10 cellular contexts compared by ENCODE assay signal in the genomic region with DNA sequence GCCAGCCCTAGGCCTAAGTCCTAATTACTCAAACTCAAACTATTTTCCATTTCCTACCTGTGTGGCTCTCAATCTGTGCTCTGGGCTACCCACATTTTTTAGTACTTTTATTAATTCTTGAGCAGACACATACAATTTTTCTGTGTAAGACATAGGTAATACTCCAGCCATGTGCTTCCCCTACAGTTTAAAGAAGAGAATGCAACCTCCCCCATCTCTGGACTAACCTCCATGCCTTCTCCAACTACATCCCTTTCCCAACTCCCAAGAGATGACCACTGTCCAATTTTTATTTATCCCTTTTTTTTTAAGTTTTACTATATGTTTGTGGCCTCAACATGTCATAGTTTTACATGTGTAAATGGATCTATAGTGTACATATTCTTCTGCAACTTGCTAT. TPM values are rescaled to one million over a fixed set of nuclear protein-coding genes. Genes with fewer than 3 reads are reported as not detected.
A peak's percentile ranks its signal among the peaks of the same experiment; 100 is the strongest.
DNase-seq lines count a peak whose midpoint lies in the region; ATAC-seq and TF ChIP-seq lines count a peak whose summit lies in the region.
"Had no signal": no experiment of that assay in that cellular context is flagged by ENCODE, and none has a peak within 500 bp of the region (broad histone marks: within the 10 kb centered on the region; RNA-seq: fewer than 3 reads in every experiment).

No MANE protein-coding gene starts in this region.

- no peaks in the 10 kb centered on the region for H3K9me3 ChIP-seq in T-helper 17 cell (ENCODE audit: control insufficient read depth, low read length, poor library complexity, severe bottlenecking)

- H3K27ac Mint-ChIP-seq in T-helper 17 cell = no peak overlapping the region

- TF ChIP-seq CTCF in GM12873 (IDR thresholded peaks at IDR 0.05; ENCODE audit: insufficient read depth, low read depth, low read length, missing control alignments) = peak; percentile 58

- no peak overlapping the region for H3K4me3 Mint-ChIP-seq in T-helper 17 cell

- ATAC-seq in T-helper 17 cell = peak; percentile 78
- ATAC-seq in HG03442 (IDR thresholded peaks at IDR 0.05; ENCODE audit: unreplicated experiment) = no peak
- no peak for ATAC-seq in GM18861 (IDR thresholded peaks at IDR 0.05; ENCODE audit: unreplicated experiment)
- no peak for ATAC-seq in HG02588 (IDR thresholded peaks at IDR 0.05; ENCODE audit: unreplicated experiment)
- no peak for ATAC-seq in GM21737 (IDR thresholded peaks at IDR 0.05; ENCODE audit: unreplicated experiment)

- H3K27me3 Mint-ChIP-seq in T-helper 17 cell = no peaks in the 10 kb centered on the region

- peaks cover 6% of the 10 kb centered on the region for H3K36me3 Mint-ChIP-seq in T-helper 17 cell (ENCODE audit: low read depth)

- peaks cover 25% of the 10 kb centered on the region for H3K4me1 Mint-ChIP-seq in T-helper 17 cell

- DNase-seq in AG08395 (ENCODE audit: low spot score) (peak; percentile 18), T-helper 17 cell (no peak), hepatic stellate cell (ENCODE audit: low spot score) (peak; percentile 41)
- DNase-seq: NCI-H2081 treated with DMSO at 0.1 percent for 48 hours, retina had no signal

RNA-seq across cellular contexts. Expression of gene HMGN4, which starts 5.8 kb away (rescaled TPM):
- 10 to 100 TPM; 54.7 to 60.1 TPM for total RNA-seq in T-helper 17 cell

RNA-seq across cellular contexts. Expression of gene BTN1A1, which starts 43.9 kb away (rescaled TPM):
- under 1 TPM in 1 of 2 donors, not detected in 1; 0.10 TPM for total RNA-seq in T-helper 17 cell

RNA-seq across cellular contexts. Expression of gene ABT1, which starts 52.8 kb away (rescaled TPM):
- 10 to 100 TPM; 25.0 to 28.4 TPM for total RNA-seq in T-helper 17 cell

Comparison
In these comparisons a context has a peak if more than half of its experiments do, and no peak if none do; other contexts are left out.
1. DNase-seq: peak in AG08395 (single experiment) and hepatic stellate cell (single experiment); none in T-helper 17 cell (0 of 3).